15 cellular contexts compared by ENCODE assay signal in the genomic region with DNA sequence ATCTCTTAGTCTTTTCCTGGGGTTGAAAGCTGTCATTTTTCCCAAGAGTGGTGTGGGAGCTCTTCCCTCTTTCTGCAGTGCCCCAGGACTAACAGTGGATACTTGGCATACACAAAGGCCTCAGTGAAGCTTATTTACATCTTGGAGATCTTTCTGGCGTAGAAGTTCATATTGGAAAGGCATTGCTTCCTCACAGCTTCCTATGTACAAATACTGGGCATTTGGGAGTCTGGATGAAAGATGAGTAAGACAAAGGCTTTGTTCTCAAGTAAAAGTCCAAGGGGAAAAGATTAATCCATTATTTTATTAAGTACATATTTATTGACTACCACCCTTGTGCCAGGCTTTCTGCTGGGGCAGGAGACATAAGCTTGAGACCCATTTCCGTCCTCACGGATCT. TPM values are rescaled to one million over a fixed set of nuclear protein-coding genes. Genes with fewer than 3 reads are reported as not detected.
DNase-seq lines count a peak whose midpoint lies in the region; ATAC-seq, FAIRE-seq and TF ChIP-seq lines count a peak whose summit lies in the region.
"Had no signal": no experiment of that assay in that cellular context is flagged by ENCODE, and none has a peak within 500 bp of the region (broad histone marks: within the 10 kb centered on the region; RNA-seq: fewer than 3 reads in every experiment).

No MANE protein-coding gene starts in this region.

- H3K36me3 ChIP-seq in CD4-positive, alpha-beta memory T cell (ENCODE audit: insufficient read depth, low read length), result no peaks in the 10 kb centered on the region
- H3K36me3 ChIP-seq in OCI-LY1 (ENCODE audit: insufficient read depth, low read length) (peaks cover 3% of the 10 kb centered on the region; the same call in 1 of the 2 replicates), endothelial cell of umbilical vein (ENCODE audit: control insufficient read depth in 2 of 2, extremely low read depth in 1 of 2, insufficient read depth in 2 of 2, low read length in 2 of 2) (no peaks in the 10 kb centered on the region), smooth muscle cell (ENCODE audit: low read depth) (no peaks in the 10 kb centered on the region)
- H3K36me3 ChIP-seq: colonic mucosa had no signal

- ATAC-seq in GM18873 (IDR thresholded peaks at IDR 0.05; ENCODE audit: low FRiP score, unreplicated experiment), result no peak

- peak; percentile 18 for FAIRE-seq in endothelial cell of umbilical vein (lab: Jason Lieb, UNC)

- H3K27ac ChIP-seq in CD4-positive, alpha-beta memory T cell (ENCODE audit: low read depth, low read length), result peak overlapping the region; percentile 45
- peak overlapping the region; percentile 7 for H3K27ac ChIP-seq in OCI-LY1 (ENCODE audit: low read depth, low read length, poor library complexity, severe bottlenecking)
- peak overlapping the region; percentile 42 for H3K27ac ChIP-seq in endothelial cell of umbilical vein (ENCODE audit: insufficient read depth, low read depth, low read length)
- H3K27ac ChIP-seq in smooth muscle cell (ENCODE audit: low read depth), result peak overlapping the region; percentile 70
- H3K27ac ChIP-seq: colonic mucosa had no signal

- H3K27ac Mint-ChIP-seq in CD4-positive, alpha-beta memory T cell, result peak overlapping the region; percentile 31 to 93 (median 89)

- no peaks in the 10 kb centered on the region for H3K9me3 ChIP-seq in CD4-positive, alpha-beta memory T cell (ENCODE audit: control insufficient read depth in 1 of 2, low read length in 2 of 2)
- H3K9me3 ChIP-seq in OCI-LY1 (ENCODE audit: low read length) (no peaks in the 10 kb centered on the region), endothelial cell of umbilical vein (replicated peaks; ENCODE audit: control insufficient read depth, insufficient read depth, low read length) (no peaks in the 10 kb centered on the region), smooth muscle cell (replicated peaks; ENCODE audit: low read depth) (no peaks in the 10 kb centered on the region)
- H3K9me3 ChIP-seq: colonic mucosa had no signal

- no peaks in the 10 kb centered on the region; the same call in 1 of the 2 replicates for H4K20me1 ChIP-seq in OCI-LY1 (ENCODE audit: insufficient read depth, low read length)
- peaks cover 3% of the 10 kb centered on the region for H4K20me1 ChIP-seq in endothelial cell of umbilical vein (replicated peaks; ENCODE audit: control insufficient read depth, extremely low read depth, insufficient read depth, low read length)
- peaks cover 63% of the 10 kb centered on the region for H4K20me1 ChIP-seq in smooth muscle cell (ENCODE audit: low read depth)

- H3K27me3 Mint-ChIP-seq in CD4-positive, alpha-beta memory T cell, result no peaks in the 10 kb centered on the region

- TF ChIP-seq POLR2A in endothelial cell of umbilical vein (IDR thresholded peaks at IDR 0.05; ENCODE audit: low read depth, low read length), result no peak

- DNase-seq in CD4-positive, alpha-beta memory T cell, result no peak
- DNase-seq in endothelial cell of umbilical vein (ENCODE audit: low read depth, low spot score) (peak; percentile 73), smooth muscle cell (lab: John Stamatoyannopoulos, UW; ENCODE audit: unreplicated experiment) (no peak), NCI-H748 (lab: John Stamatoyannopoulos, UW; ENCODE audit: unreplicated experiment) (no peak), kidney tubule cell (ENCODE audit: low spot score) (no peak)
- DNase-seq: activated CD4-positive, alpha-beta T cell treated with anti-CD3 and anti-CD28 coated beads for 1 hour; aorta; colonic mucosa; hippocampal formation; NCI-H2081 treated with DMSO at 0.1 percent for 48 hours; NCI-H526; RPMI8226; T-helper 1 cell had no signal

- H3F3A ChIP-seq in OCI-LY1 (ENCODE audit: insufficient read depth, low read length), result no peaks in the 10 kb centered on the region
- H3F3A ChIP-seq in smooth muscle cell (ENCODE audit: low read depth), result no peaks in the 10 kb centered on the region

- H3K4me1 Mint-ChIP-seq in CD4-positive, alpha-beta memory T cell, result peaks cover 77 to 95% (median 85%) of the 10 kb centered on the region in 4 donors

- H3K36me3 Mint-ChIP-seq in CD4-positive, alpha-beta memory T cell, result peaks cover 0 to 3% of the 10 kb centered on the region in 2 donors

- POLR2A ChIA-PET in CD4-positive, alpha-beta memory T cell (lab: Charles Lee; ENCODE audit: partially characterized antibody), result interaction anchor here (0.6 to 4.3 kb wide), 13 partner anchors 12 to 566 kb away, joined by 3 to 38 read pairs (median 8); a partner anchor contains a TSS
- POLR2A ChIA-PET in endothelial cell of umbilical vein (lab: Charles Lee), result interaction anchor here (0.9 kb wide), 1 partner anchor 567 kb away, joined by 5 read pairs; no protein-coding TSS in a partner anchor

- peak overlapping the region in 5 of 8 donors; percentile 64 to 88 (median 74) for H3K4me3 Mint-ChIP-seq in CD4-positive, alpha-beta memory T cell

- H3K9me1 ChIP-seq in endothelial cell of umbilical vein (replicated peaks; ENCODE audit: control insufficient read depth, extremely low read depth, insufficient read depth, low read length), result no peaks in the 10 kb centered on the region

- CTCF ChIA-PET in CD4-positive, alpha-beta memory T cell (lab: Charles Lee; ENCODE audit: partially characterized antibody), result interaction anchor here (0.8 to 6.3 kb wide), 30 partner anchors 11 to 901 kb away, joined by 3 to 190 read pairs (median 4); no protein-coding TSS in a partner anchor
- CTCF ChIA-PET in endothelial cell of umbilical vein (lab: Charles Lee), result interaction anchor here (0.8 to 2.9 kb wide), 23 partner anchors 9 to 902 kb away, joined by 3 to 277 read pairs (median 7); no protein-coding TSS in a partner anchor

- H3K4me3 ChIP-seq in CD4-positive, alpha-beta memory T cell (ENCODE audit: low read length in 2 of 2), result no peak overlapping the region
- H3K4me3 ChIP-seq in OCI-LY1 (ENCODE audit: low read depth, low read length, poor library complexity, severe bottlenecking) (no peak overlapping the region), endothelial cell of umbilical vein (replicated peaks in 1 of 3; ENCODE audit: insufficient read depth in 1 of 3, low read depth in 1 of 3, low read length in 3 of 3) (no peak overlapping the region), smooth muscle cell (no peak overlapping the region)
- H3K4me3 ChIP-seq: colonic mucosa had no signal

- intact Hi-C loops in CD4-positive, alpha-beta memory T cell (cut with micrococcal nuclease), result loop anchor here (5.0 to 10.0 kb wide), 2 partner anchors 225 to 863 kb away; no protein-coding TSS in a partner anchor
- intact Hi-C loops in endothelial cell of umbilical vein (cut with micrococcal nuclease), result loop anchor here (5.0 to 10.0 kb wide), 2 partner anchors 635 to 903 kb away; no protein-coding TSS in a partner anchor

- H3K9ac ChIP-seq in OCI-LY1 (ENCODE audit: low read length) (no peak overlapping the region), endothelial cell of umbilical vein (replicated peaks; ENCODE audit: extremely low read depth, insufficient read depth, low read length) (no peak overlapping the region), smooth muscle cell (ENCODE audit: low read depth) (no peak overlapping the region)

- no peaks in the 10 kb centered on the region for H3K9me2 ChIP-seq in OCI-LY1 (ENCODE audit: low read depth, low read length)

- TF ChIP-seq CTCF in OCI-LY1 (IDR thresholded peaks at IDR 0.05; ENCODE audit: low read length) (no peak), endothelial cell of umbilical vein (IDR thresholded peaks at IDR 0.05; ENCODE audit: extremely low read depth in 1 of 2, insufficient read depth in 1 of 2, low read depth in 1 of 2, low read length in 2 of 2) (no peak), smooth muscle cell (IDR thresholded peaks at IDR 0.05; ENCODE audit: borderline replicate concordance, insufficient read depth, poor library complexity, severe bottlenecking) (no peak)

- H3K79me2 ChIP-seq in OCI-LY1 (ENCODE audit: insufficient read depth, low read length) (peaks cover 100% of the 10 kb centered on the region), endothelial cell of umbilical vein (ENCODE audit: control insufficient read depth, insufficient read depth, low read length) (peaks cover 55% of the 10 kb centered on the region), smooth muscle cell (ENCODE audit: low read depth) (peaks cover 98% of the 10 kb centered on the region)

- H3K27me3 ChIP-seq in CD4-positive, alpha-beta memory T cell (ENCODE audit: insufficient read depth, low read length), result no peaks in the 10 kb centered on the region
- no peaks in the 10 kb centered on the region for H3K27me3 ChIP-seq in OCI-LY1 (ENCODE audit: insufficient read depth, low read length)
- no peaks in the 10 kb centered on the region for H3K27me3 ChIP-seq in endothelial cell of umbilical vein (ENCODE audit: control insufficient read depth in 2 of 2, insufficient read depth in 2 of 2, low read length in 2 of 2)
- no peaks in the 10 kb centered on the region for H3K27me3 ChIP-seq in smooth muscle cell (ENCODE audit: low read depth)
- H3K27me3 ChIP-seq: colonic mucosa had no signal

- no peak overlapping the region for H2AFZ ChIP-seq in OCI-LY1 (ENCODE audit: low read length)
- H2AFZ ChIP-seq in endothelial cell of umbilical vein (ENCODE audit: low read depth, low read length), result no peak overlapping the region
- no peak overlapping the region for H2AFZ ChIP-seq in smooth muscle cell (ENCODE audit: low read depth)

- dilution Hi-C loops in endothelial cell of umbilical vein (cut with MboI; ENCODE audit: extremely low pct_ligation_motif_present, low sequenced_read_pairs), result no loop called here

- BruUV-seq in endothelial cell of umbilical vein (replicated peaks; lab: Mats Ljungman, UMichigan), result no TSS peak

- 57% methylated on average over 3 of the region's 3 CpGs for WGBS in smooth muscle cell (ENCODE audit: low lambda C conversion rate)

- H3K4me2 ChIP-seq in OCI-LY1 (ENCODE audit: low read length), result no peak overlapping the region; the same call in 1 of the 2 replicates
- peak overlapping the region; percentile 33 for H3K4me2 ChIP-seq in endothelial cell of umbilical vein (ENCODE audit: insufficient read depth, low read length)
- peak overlapping the region; percentile 58 for H3K4me2 ChIP-seq in smooth muscle cell

- H3K4me1 ChIP-seq in CD4-positive, alpha-beta memory T cell (ENCODE audit: insufficient read depth, low read length), result peaks cover 99% of the 10 kb centered on the region
- H3K4me1 ChIP-seq in OCI-LY1 (ENCODE audit: insufficient read depth, low read length, severe bottlenecking) (peaks cover 54% of the 10 kb centered on the region), endothelial cell of umbilical vein (ENCODE audit: control insufficient read depth, extremely low read depth, insufficient read depth, low read length) (peaks cover 17% of the 10 kb centered on the region), smooth muscle cell (ENCODE audit: low read depth) (peaks cover 26% of the 10 kb centered on the region)
- H3K4me1 ChIP-seq: colonic mucosa had no signal

- no peaks in the 10 kb centered on the region for H3K9me3 Mint-ChIP-seq in CD4-positive, alpha-beta memory T cell

RNA-seq across cellular contexts. Expression of a gene that starts 22.0 kb away (rescaled TPM):
- 100 to 1,000 TPM; 139 to 146 TPM for total RNA-seq in CD4-positive, alpha-beta memory T cell
- polyA plus RNA-seq in CD4-positive, alpha-beta memory T cell, result 10 to 100 TPM; 41.6 to 79.8 TPM
- total RNA-seq in endothelial cell of umbilical vein, result 12.5 and 14.4 TPM in 2 replicates
- polyA plus RNA-seq in endothelial cell of umbilical vein, result 4.8 and 5.7 TPM in 2 replicates
- polyA plus RNA-seq in endothelial cell of umbilical vein (2011; cell fraction: cytosol; rRNA removed), result 4.7 and 4.8 TPM in 2 replicates
- polyA plus RNA-seq in endothelial cell of umbilical vein (2011; cell fraction: nucleus; rRNA removed), result 23.0 and 23.5 TPM in 2 replicates
- polyA plus RNA-seq in endothelial cell of umbilical vein (2012), result 4.6 and 5.4 TPM in 2 replicates
- 21.4 and 23.0 TPM in 2 replicates for polyA minus RNA-seq in endothelial cell of umbilical vein
- 11.6 TPM for polyA minus RNA-seq in endothelial cell of umbilical vein (2011; cell fraction: cytosol; rRNA and poly(A)+ RNA removed)
- 26.7 and 39.2 TPM in 2 replicates for polyA minus RNA-seq in endothelial cell of umbilical vein (2011; cell fraction: nucleus; rRNA and poly(A)+ RNA removed)
- total RNA-seq in smooth muscle cell, result 30.1 and 31.2 TPM in 2 replicates
- 5.6 and 11.2 TPM in 2 replicates for polyA plus RNA-seq in smooth muscle cell

Comparison
In these comparisons a context has a peak if more than half of its experiments do, and no peak if none do; other contexts are left out.
1. H3K27ac ChIP-seq: peak in every context shown above with its lines; median percentile 70 in smooth muscle cell; 45 in CD4-positive, alpha-beta memory T cell; 42 in endothelial cell of umbilical vein; 7 in OCI-LY1.